2 cellular contexts compared by ENCODE assay signal in the genomic region with DNA sequence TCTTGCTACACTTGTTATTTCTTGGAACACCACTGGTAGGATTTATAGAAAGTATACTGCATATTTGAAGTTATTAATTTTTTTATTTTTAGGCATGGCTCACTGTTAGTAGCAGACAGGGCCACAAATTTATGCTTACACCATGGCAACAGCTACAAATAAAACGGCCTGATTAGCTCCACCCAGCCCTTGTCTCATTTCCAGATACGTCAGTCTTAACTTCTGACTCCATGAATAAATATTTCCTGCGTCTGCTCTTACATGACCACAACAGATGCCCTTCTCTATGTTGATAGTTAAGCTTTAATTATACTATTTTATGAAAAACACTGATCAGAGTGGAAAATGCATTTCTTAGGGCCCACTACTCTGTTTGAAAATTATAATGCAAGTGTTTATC.
TF ChIP-seq lines count a peak whose summit lies in the region.

No MANE protein-coding gene starts in this region.

TF ChIP-seq in IMR-90, 13 proteins besides CTCF, POLR2A, EP300 and RAD21 (continued from another document):
- TF ChIP-seq RCOR1 (IDR thresholded peaks at IDR 0.05; ENCODE audit: insufficient replicate concordance, low read length) (no peak), SMC3 (IDR thresholded peaks at IDR 0.05; ENCODE audit: low read depth, low read length) (no peak), RFX5 (IDR thresholded peaks at IDR 0.05; ENCODE audit: low read depth, low read length) (no peak), NFE2L2 (IDR thresholded peaks at IDR 0.05; ENCODE audit: low read depth, low read length) (no peak), CHD1 (IDR thresholded peaks at IDR 0.05; ENCODE audit: low read depth, low read length) (no peak), BHLHE40 (IDR thresholded peaks at IDR 0.05; ENCODE audit: low read depth, low read length) (no peak), FOS (IDR thresholded peaks at IDR 0.05; ENCODE audit: low read depth, low read length) (no peak), CEBPB (IDR thresholded peaks at IDR 0.05; ENCODE audit: low read depth, low read length) (no peak), MAFK (IDR thresholded peaks at IDR 0.05; ENCODE audit: low read depth, low read length) (no peak)
- TF ChIP-seq, protein P1, sequence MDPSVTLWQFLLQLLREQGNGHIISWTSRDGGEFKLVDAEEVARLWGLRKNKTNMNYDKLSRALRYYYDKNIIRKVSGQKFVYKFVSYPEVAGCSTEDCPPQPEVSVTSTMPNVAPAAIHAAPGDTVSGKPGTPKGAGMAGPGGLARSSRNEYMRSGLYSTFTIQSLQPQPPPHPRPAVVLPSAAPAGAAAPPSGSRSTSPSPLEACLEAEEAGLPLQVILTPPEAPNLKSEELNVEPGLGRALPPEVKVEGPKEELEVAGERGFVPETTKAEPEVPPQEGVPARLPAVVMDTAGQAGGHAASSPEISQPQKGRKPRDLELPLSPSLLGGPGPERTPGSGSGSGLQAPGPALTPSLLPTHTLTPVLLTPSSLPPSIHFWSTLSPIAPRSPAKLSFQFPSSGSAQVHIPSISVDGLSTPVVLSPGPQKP (IDR thresholded peaks at IDR 0.05; ENCODE audit: borderline replicate concordance, low read depth, low read length): no peak
- TF ChIP-seq, protein P2, sequence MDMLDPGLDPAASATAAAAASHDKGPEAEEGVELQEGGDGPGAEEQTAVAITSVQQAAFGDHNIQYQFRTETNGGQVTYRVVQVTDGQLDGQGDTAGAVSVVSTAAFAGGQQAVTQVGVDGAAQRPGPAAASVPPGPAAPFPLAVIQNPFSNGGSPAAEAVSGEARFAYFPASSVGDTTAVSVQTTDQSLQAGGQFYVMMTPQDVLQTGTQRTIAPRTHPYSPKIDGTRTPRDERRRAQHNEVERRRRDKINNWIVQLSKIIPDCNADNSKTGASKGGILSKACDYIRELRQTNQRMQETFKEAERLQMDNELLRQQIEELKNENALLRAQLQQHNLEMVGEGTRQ (IDR thresholded peaks at IDR 0.05; ENCODE audit: low read depth, low read length): no peak

TF ChIP-seq in endothelial cell of umbilical vein, 7 proteins besides CTCF, POLR2A, EP300 and RAD21 (continued from another document):
- TF ChIP-seq JUN (IDR thresholded peaks at IDR 0.05; ENCODE audit: borderline replicate concordance, insufficient read depth, insufficient read length, low read depth): peak; percentile 59
